Comparison of ENCODE assay signal across 18 cellular contexts in genomic region chr7:32318300-32319018, GRCh38.
DNase-seq lines count a peak whose midpoint lies in the region; ATAC-seq, FAIRE-seq and TF ChIP-seq lines count a peak whose summit lies in the region.
"Had no signal": no experiment of that assay in that cellular context is flagged by ENCODE, and none has a peak within 500 bp of the region (broad histone marks: within the 10 kb centered on the region; RNA-seq: fewer than 3 reads in every experiment).

No MANE protein-coding gene starts in this region.

- ATAC-seq in psoas muscle, result no peak
- ATAC-seq: activated naive CD8-positive, alpha-beta T cell treated with anti-CD3 and anti-CD28 coated beads, Interleukin-2, amount 50 U/mL, for 24 hours; mucosa of descending colon; stimulated activated naive B cell treated with anti-CD40 and anti-IgM and Interleukin-4, amounts not matched to agents 10 μg/mL and 1 μg/mL and 100 μg/mL, for 72 hours had no signal

- H3K4me3 ChIP-seq in astrocyte (ENCODE audit: insufficient read depth, low read depth, low read length) (no peak overlapping the region), left ventricle myocardium inferior (peak overlapping the region; percentile 66), psoas muscle (peak overlapping the region; percentile 25)
- H3K4me3 ChIP-seq: mucosa of descending colon had no signal

- H3K36me3 ChIP-seq in astrocyte (ENCODE audit: insufficient read depth, low read length), result no peaks in the 10 kb centered on the region
- no peaks in the 10 kb centered on the region for H3K36me3 ChIP-seq in left ventricle myocardium inferior
- H3K36me3 ChIP-seq in psoas muscle (ENCODE audit: insufficient read depth in 1 of 2, low read depth in 1 of 2), result no peaks in the 10 kb centered on the region
- H3K36me3 ChIP-seq: vagina had no signal

- H3K9ac ChIP-seq in astrocyte (ENCODE audit: low read length), result no peak overlapping the region

- peak; percentile 20 for DNase-seq in AG20443 (ENCODE audit: low spot score)
- no peak for DNase-seq in astrocyte (ENCODE audit: low read depth)
- peak; percentile 28 for DNase-seq in left ventricle myocardium inferior
- DNase-seq in psoas muscle, result peak in 1 of 2 donors; percentile 51
- no peak for DNase-seq in pons (ENCODE audit: low spot score)
- no peak for DNase-seq in stimulated activated CD4-positive, alpha-beta T cell treated with anti-CD3 and anti-CD28 coated beads, Interleukin-1b, Interleukin-23, amount 100 ng/mL, for 48 hours
- DNase-seq in NCI-H1436 treated with DMSO at 0.1 percent for 48 hours (lab: John Stamatoyannopoulos, UW), result no peak
- DNase-seq in NCI-H526 (lab: John Stamatoyannopoulos, UW), result no peak
- DNase-seq: activated CD4-positive, alpha-beta memory T cell treated with anti-CD3 and anti-CD28 coated beads for 36 hours; activated naive CD8-positive, alpha-beta T cell treated with anti-CD3 and anti-CD28 coated beads, Interleukin-2, amount 50 U/mL, for 24 hours; CD4-positive, CD25-positive, alpha-beta regulatory T cell; mucosa of descending colon; NCI-H2029 treated with DMSO at 0.1 percent for 48 hours; NCI-H82; stimulated activated naive B cell treated with anti-CD40 and anti-IgM and Interleukin-4, amounts not matched to agents 10 μg/mL and 1 μg/mL and 100 μg/mL, for 72 hours had no signal

- H3K79me2 ChIP-seq in astrocyte (ENCODE audit: insufficient read depth, low read length), result no peaks in the 10 kb centered on the region

- peak overlapping the region; percentile 41 for H2AFZ ChIP-seq in astrocyte (ENCODE audit: low read depth, low read length)

- peaks cover 24% of the 10 kb centered on the region for H3K27me3 Mint-ChIP-seq in astrocyte (ENCODE audit: low read depth, unreplicated experiment)
- H3K27me3 Mint-ChIP-seq: CD4-positive, CD25-positive, alpha-beta regulatory T cell had no signal

- no peak overlapping the region for H3K27ac Mint-ChIP-seq in astrocyte (ENCODE audit: unreplicated experiment)
- H3K27ac Mint-ChIP-seq: activated CD4-positive, alpha-beta memory T cell treated with anti-CD3 and anti-CD28 coated beads for 36 hours; activated naive CD8-positive, alpha-beta T cell treated with anti-CD3 and anti-CD28 coated beads, Interleukin-2, amount 50 U/mL, for 24 hours; CD4-positive, CD25-positive, alpha-beta regulatory T cell; stimulated activated naive B cell treated with anti-CD40 and anti-IgM and Interleukin-4, amounts not matched to agents 10 μg/mL and 1 μg/mL and 100 μg/mL, for 72 hours had no signal

- H3K27ac ChIP-seq in astrocyte (ENCODE audit: low read depth, low read length) (no peak overlapping the region), left ventricle myocardium inferior (replicated peaks) (peak overlapping the region; percentile 27), psoas muscle (no peak overlapping the region)
- H3K27ac ChIP-seq: vagina had no signal

- H3K9me3 ChIP-seq in astrocyte (ENCODE audit: insufficient read depth, low read depth, low read length) (no peaks in the 10 kb centered on the region), left ventricle myocardium inferior (replicated peaks) (no peaks in the 10 kb centered on the region), psoas muscle (no peaks in the 10 kb centered on the region)
- H3K9me3 ChIP-seq: mucosa of descending colon, vagina had no signal

- no peak overlapping the region for H3K4me3 Mint-ChIP-seq in astrocyte (ENCODE audit: unreplicated experiment)
- H3K4me3 Mint-ChIP-seq: activated CD4-positive, alpha-beta memory T cell treated with anti-CD3 and anti-CD28 coated beads for 36 hours; activated naive CD8-positive, alpha-beta T cell treated with anti-CD3 and anti-CD28 coated beads, Interleukin-2, amount 50 U/mL, for 24 hours; CD4-positive, CD25-positive, alpha-beta regulatory T cell; central memory CD8-positive, alpha-beta T cell; stimulated activated naive B cell treated with anti-CD40 and anti-IgM and Interleukin-4, amounts not matched to agents 10 μg/mL and 1 μg/mL and 100 μg/mL, for 72 hours had no signal

- TF ChIP-seq CTCF in astrocyte (IDR thresholded peaks at IDR 0.05; ENCODE audit: insufficient read depth, low read depth, low read length) (no peak), left ventricle myocardium inferior (IDR thresholded peaks at IDR 0.05; ENCODE audit: borderline replicate concordance) (no peak), psoas muscle (IDR thresholded peaks at IDR 0.05) (no peak)

- intact Hi-C loops in left ventricle myocardium inferior (cut with micrococcal nuclease), result no loop called here
- intact Hi-C loops in psoas muscle (cut with DNase I), result no loop called here

- H3K4me1 Mint-ChIP-seq in astrocyte (ENCODE audit: low read depth, unreplicated experiment), result no peaks in the 10 kb centered on the region
- H3K4me1 Mint-ChIP-seq: activated naive CD8-positive, alpha-beta T cell treated with anti-CD3 and anti-CD28 coated beads, Interleukin-2, amount 50 U/mL, for 24 hours; CD4-positive, CD25-positive, alpha-beta regulatory T cell; central memory CD8-positive, alpha-beta T cell; stimulated activated naive B cell treated with anti-CD40 and anti-IgM and Interleukin-4, amounts not matched to agents 10 μg/mL and 1 μg/mL and 100 μg/mL, for 72 hours had no signal

- 20 to 31% (median 28%) methylated on average over 37 of the region's 37 CpGs for WGBS in psoas muscle, 3 donors

- H3K9me3 Mint-ChIP-seq in astrocyte (ENCODE audit: unreplicated experiment), result no peaks in the 10 kb centered on the region
- H3K9me3 Mint-ChIP-seq: activated CD4-positive, alpha-beta memory T cell treated with anti-CD3 and anti-CD28 coated beads for 36 hours; activated naive CD8-positive, alpha-beta T cell treated with anti-CD3 and anti-CD28 coated beads, Interleukin-2, amount 50 U/mL, for 24 hours; central memory CD8-positive, alpha-beta T cell had no signal

- peaks cover 8% of the 10 kb centered on the region for H3K27me3 ChIP-seq in astrocyte (ENCODE audit: insufficient read depth, low read length)
- H3K27me3 ChIP-seq in left ventricle myocardium inferior (ENCODE audit: low read depth), result peaks cover 52% of the 10 kb centered on the region
- peaks cover 0 to 15% (median 3%) of the 10 kb centered on the region in 3 donors for H3K27me3 ChIP-seq in psoas muscle (ENCODE audit: insufficient read depth in 3 of 3, low read length in 2 of 3)
- H3K27me3 ChIP-seq: vagina had no signal

- peak overlapping the region; percentile 57 for H3K4me2 ChIP-seq in astrocyte (ENCODE audit: low read length)

- H4K20me1 ChIP-seq in astrocyte (ENCODE audit: insufficient read depth, low read length), result no peaks in the 10 kb centered on the region

- H3K4me1 ChIP-seq in astrocyte (ENCODE audit: insufficient read depth, low read length) (no peaks in the 10 kb centered on the region), left ventricle myocardium inferior (peaks cover 14% of the 10 kb centered on the region), psoas muscle (no peaks in the 10 kb centered on the region)
- H3K4me1 ChIP-seq: vagina had no signal

- FAIRE-seq in astrocyte (lab: Jason Lieb, UNC), result no peak
- FAIRE-seq: RCC 7860 had no signal

- no peaks in the 10 kb centered on the region for H3K36me3 Mint-ChIP-seq in astrocyte (ENCODE audit: low read depth, unreplicated experiment)
- H3K36me3 Mint-ChIP-seq: activated CD4-positive, alpha-beta memory T cell treated with anti-CD3 and anti-CD28 coated beads for 36 hours; CD4-positive, CD25-positive, alpha-beta regulatory T cell; stimulated activated naive B cell treated with anti-CD40 and anti-IgM and Interleukin-4, amounts not matched to agents 10 μg/mL and 1 μg/mL and 100 μg/mL, for 72 hours had no signal

Comparison
In these comparisons a context has a peak if more than half of its experiments do, and no peak if none do; other contexts are left out.
1. DNase-seq: peak in AG20443 (single experiment) and left ventricle myocardium inferior (single experiment); none in astrocyte (single experiment), pons (single experiment), stimulated activated CD4-positive, alpha-beta T cell treated with anti-CD3 and anti-CD28 coated beads, Interleukin-1b, Interleukin-23, amount 100 ng/mL, for 48 hours (single experiment), NCI-H1436 treated with DMSO at 0.1 percent for 48 hours (single experiment) and NCI-H526 (0 of 2).